Comparison of ENCODE assay signal across 1 cellular context in the genomic region with DNA sequence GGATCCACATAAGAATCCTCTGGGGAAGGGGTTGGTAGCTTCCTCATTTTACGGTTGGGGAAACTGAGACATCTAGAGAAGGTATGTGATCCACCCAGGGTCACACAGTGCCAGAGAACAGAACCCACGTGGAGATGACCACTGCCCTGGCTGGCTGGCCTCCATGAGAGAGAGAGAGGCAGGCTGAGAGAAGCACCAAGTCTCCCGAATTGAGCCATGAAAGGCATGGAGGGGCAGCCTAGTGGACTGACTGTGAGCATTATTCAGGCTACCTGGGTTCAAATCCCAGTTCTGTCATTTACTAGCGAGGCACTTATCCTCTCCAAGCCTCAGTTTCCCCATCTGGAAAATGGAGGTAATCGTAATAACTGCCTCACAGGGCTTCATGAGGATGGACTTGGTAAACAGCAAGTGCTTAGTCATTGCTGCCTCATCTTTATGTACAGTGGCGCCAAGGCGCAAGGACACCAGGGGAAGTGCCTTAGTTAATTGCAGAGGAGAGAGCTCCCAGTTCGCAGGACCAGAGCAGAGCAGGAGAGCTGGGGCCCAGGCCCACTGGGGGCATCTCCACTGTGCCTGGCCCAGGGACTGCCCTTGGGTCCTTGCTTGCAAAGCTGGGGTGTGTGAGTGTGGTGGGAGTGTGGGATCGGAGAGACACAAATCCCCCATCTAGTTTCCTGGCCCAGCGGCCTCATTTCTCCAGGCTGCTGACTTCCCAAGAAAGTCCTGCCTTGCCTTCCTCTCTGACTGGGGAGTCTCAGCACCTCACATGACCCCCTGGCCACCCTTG.
TF ChIP-seq lines count a peak whose summit lies in the region.

No MANE protein-coding gene starts in this region.

TF ChIP-seq in K562, 482 proteins besides CTCF, POLR2A, EP300 and RAD21 (continued from another document):
- TF ChIP-seq, protein P1, sequence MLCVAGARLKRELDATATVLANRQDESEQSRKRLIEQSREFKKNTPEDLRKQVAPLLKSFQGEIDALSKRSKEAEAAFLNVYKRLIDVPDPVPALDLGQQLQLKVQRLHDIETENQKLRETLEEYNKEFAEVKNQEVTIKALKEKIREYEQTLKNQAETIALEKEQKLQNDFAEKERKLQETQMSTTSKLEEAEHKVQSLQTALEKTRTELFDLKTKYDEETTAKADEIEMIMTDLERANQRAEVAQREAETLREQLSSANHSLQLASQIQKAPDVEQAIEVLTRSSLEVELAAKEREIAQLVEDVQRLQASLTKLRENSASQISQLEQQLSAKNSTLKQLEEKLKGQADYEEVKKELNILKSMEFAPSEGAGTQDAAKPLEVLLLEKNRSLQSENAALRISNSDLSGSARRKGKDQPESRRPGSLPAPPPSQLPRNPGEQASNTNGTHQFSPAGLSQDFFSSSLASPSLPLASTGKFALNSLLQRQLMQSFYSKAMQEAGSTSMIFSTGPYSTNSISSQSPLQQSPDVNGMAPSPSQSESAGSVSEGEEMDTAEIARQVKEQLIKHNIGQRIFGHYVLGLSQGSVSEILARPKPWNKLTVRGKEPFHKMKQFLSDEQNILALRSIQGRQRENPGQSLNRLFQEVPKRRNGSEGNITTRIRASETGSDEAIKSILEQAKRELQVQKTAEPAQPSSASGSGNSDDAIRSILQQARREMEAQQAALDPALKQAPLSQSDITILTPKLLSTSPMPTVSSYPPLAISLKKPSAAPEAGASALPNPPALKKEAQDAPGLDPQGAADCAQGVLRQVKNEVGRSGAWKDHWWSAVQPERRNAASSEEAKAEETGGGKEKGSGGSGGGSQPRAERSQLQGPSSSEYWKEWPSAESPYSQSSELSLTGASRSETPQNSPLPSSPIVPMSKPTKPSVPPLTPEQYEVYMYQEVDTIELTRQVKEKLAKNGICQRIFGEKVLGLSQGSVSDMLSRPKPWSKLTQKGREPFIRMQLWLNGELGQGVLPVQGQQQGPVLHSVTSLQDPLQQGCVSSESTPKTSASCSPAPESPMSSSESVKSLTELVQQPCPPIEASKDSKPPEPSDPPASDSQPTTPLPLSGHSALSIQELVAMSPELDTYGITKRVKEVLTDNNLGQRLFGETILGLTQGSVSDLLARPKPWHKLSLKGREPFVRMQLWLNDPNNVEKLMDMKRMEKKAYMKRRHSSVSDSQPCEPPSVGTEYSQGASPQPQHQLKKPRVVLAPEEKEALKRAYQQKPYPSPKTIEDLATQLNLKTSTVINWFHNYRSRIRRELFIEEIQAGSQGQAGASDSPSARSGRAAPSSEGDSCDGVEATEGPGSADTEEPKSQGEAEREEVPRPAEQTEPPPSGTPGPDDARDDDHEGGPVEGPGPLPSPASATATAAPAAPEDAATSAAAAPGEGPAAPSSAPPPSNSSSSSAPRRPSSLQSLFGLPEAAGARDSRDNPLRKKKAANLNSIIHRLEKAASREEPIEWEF (CRISPR knock-in tag; IDR thresholded peaks at IDR 0.05): no peak
- TF ChIP-seq SMC3 (conservative IDR thresholded peaks at IDR 0.05; ENCODE audit: insufficient read depth, low read depth, low read length) (no peak), ZNF316 (IDR thresholded peaks at IDR 0.05) (no peak), CBFB (CRISPR knock-in tag; IDR thresholded peaks at IDR 0.05) (no peak), ZNF584 (CRISPR knock-in tag; IDR thresholded peaks at IDR 0.05; ENCODE audit: low read depth) (no peak)
